In the genomic region with DNA sequence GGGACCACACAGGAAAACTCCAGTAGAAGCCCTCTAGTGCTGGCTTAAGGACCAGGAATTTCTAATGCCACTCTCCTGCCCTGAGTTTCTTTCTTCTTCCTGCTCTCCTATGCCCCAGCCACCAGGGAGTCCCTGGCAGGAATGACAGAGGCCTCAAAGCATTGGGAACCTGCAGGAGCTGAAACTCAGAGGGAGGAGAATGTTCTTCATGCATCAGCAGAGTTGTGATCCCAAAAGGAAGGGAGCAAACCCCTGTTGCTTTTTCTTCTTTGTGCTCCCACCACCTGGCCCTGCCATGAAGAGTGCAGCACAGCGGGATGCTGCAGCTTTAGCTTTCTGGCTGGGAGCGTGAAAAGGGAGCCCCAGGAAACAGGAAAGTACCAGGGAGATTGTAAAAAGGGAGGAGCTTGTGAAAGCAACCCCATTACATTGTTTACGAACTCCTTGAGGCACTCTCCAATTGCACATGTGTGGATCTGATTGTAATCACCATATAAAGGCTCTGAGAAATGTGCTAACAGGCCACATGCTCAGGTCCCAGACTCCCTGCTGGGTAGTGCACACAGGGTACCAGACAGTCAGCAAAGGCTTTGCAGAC, we compare ENCODE assay signal across 12 cellular contexts. TPM values are rescaled to one million over a fixed set of nuclear protein-coding genes. Genes with fewer than 3 reads are reported as not detected.
A peak's percentile ranks its signal among the peaks of the same experiment; 100 is the strongest.
DNase-seq lines count a peak whose midpoint lies in the region; ATAC-seq lines count a peak whose summit lies in the region.
"Had no signal": no experiment of that assay in that cellular context is flagged by ENCODE, and none has a peak within 500 bp of the region (broad histone marks: within the 10 kb centered on the region; RNA-seq: fewer than 3 reads in every experiment).

No MANE protein-coding gene starts in this region.

- H3K27me3 Mint-ChIP-seq in naive thymus-derived CD4-positive, alpha-beta T cell, result peaks cover 0 to 22% (median 0%) of the 10 kb centered on the region in 5 donors

- no peaks in the 10 kb centered on the region for H3K4me1 ChIP-seq in naive thymus-derived CD4-positive, alpha-beta T cell (ENCODE audit: control insufficient read depth in 2 of 2, insufficient read depth in 2 of 2, low read length in 2 of 2)

- no peaks in the 10 kb centered on the region for H3K9me3 ChIP-seq in naive thymus-derived CD4-positive, alpha-beta T cell (ENCODE audit: control insufficient read depth in 2 of 3, low read length in 3 of 3)

- peaks cover 0 to 12% (median 0%) of the 10 kb centered on the region in 5 donors for H3K36me3 Mint-ChIP-seq in naive thymus-derived CD4-positive, alpha-beta T cell

- intact Hi-C loops in naive thymus-derived CD4-positive, alpha-beta T cell (cut with micrococcal nuclease), result no loop called here

- no peak overlapping the region for H3K27ac ChIP-seq in naive thymus-derived CD4-positive, alpha-beta T cell (ENCODE audit: low read depth, low read length)

- H3K4me3 ChIP-seq in naive thymus-derived CD4-positive, alpha-beta T cell (ENCODE audit: low read length), result no peak overlapping the region
- H3K4me3 ChIP-seq: smooth muscle cell had no signal

- POLR2A ChIA-PET in naive thymus-derived CD4-positive, alpha-beta T cell (lab: Charles Lee), result interaction anchor here (1.2 kb wide), 1 partner anchor 13 kb away, joined by 3 read pairs; no protein-coding TSS in a partner anchor

- no peak overlapping the region for H3K27ac Mint-ChIP-seq in naive thymus-derived CD4-positive, alpha-beta T cell
- H3K27ac Mint-ChIP-seq: CD8-positive, alpha-beta memory T cell; T-cell had no signal

- peaks cover 0 to 4% of the 10 kb centered on the region in 2 donors for H3K27me3 ChIP-seq in naive thymus-derived CD4-positive, alpha-beta T cell (ENCODE audit: control insufficient read depth in 2 of 2, insufficient read depth in 2 of 2, low read length in 2 of 2)

- peaks cover 7 to 37% (median 10%) of the 10 kb centered on the region in 7 donors for H3K4me1 Mint-ChIP-seq in naive thymus-derived CD4-positive, alpha-beta T cell

- H3K36me3 ChIP-seq in naive thymus-derived CD4-positive, alpha-beta T cell (ENCODE audit: control insufficient read depth in 2 of 3, insufficient read depth in 3 of 3, low read length in 3 of 3), result no peaks in the 10 kb centered on the region

- no peak overlapping the region for H3K4me3 Mint-ChIP-seq in naive thymus-derived CD4-positive, alpha-beta T cell
- H3K4me3 Mint-ChIP-seq: CD8-positive, alpha-beta memory T cell; T-cell had no signal

- peaks cover 0 to 5% (median 0%) of the 10 kb centered on the region in 11 donors for H3K9me3 Mint-ChIP-seq in naive thymus-derived CD4-positive, alpha-beta T cell
- H3K9me3 Mint-ChIP-seq: T-cell had no signal

- CTCF ChIA-PET in naive thymus-derived CD4-positive, alpha-beta T cell (lab: Charles Lee), result interaction anchor here (1.1 to 1.4 kb wide), 2 partner anchors 9 to 11 kb away, joined by 4 read pairs; no protein-coding TSS in a partner anchor

- ATAC-seq in naive thymus-derived CD4-positive, alpha-beta T cell, result no peak
- ATAC-seq: T-cell had no signal

- DNase-seq in DMS 273 treated with DMSO at 0.1 percent for 48 hours (lab: John Stamatoyannopoulos, UW) (peak; percentile 86), NCI-H1417 treated with DMSO at 0.1 percent for 48 hours (lab: John Stamatoyannopoulos, UW) (peak; percentile 99), SK-N-DZ (ENCODE audit: low spot score) (peak; percentile 47), iPS-NIHi7 (ENCODE audit: extremely low spot score) (peak; percentile 56), NCI-H526 treated with DMSO at 0.1 percent for 48 hours (lab: John Stamatoyannopoulos, UW) (no peak), amniotic stem cell (lab: John Stamatoyannopoulos, UW) (no peak), Ammon's horn (ENCODE audit: low spot score) (no peak)
- DNase-seq in naive thymus-derived CD4-positive, alpha-beta T cell, result no peak
- DNase-seq: activated T-cell treated with anti-CD3 and anti-CD28 coated beads, Interleukin-2, amount 50 U/mL, for 1 hour; CD8-positive, alpha-beta memory T cell; T-cell had no signal

RNA-seq across cellular contexts. Expression of gene FKBP1A, which starts 34.7 kb away (rescaled TPM):
- polyA plus RNA-seq in SK-N-DZ (2014; cell fraction: cytosol; rRNA removed), result 103 and 106 TPM in 2 replicates
- polyA plus RNA-seq in SK-N-DZ (2014; cell fraction: nucleus; rRNA removed), result 74.1 and 89.2 TPM in 2 replicates
- 100 to 1,000 TPM in 2 of 5 experiments, 10 to 100 TPM in 3; 74.5 to 253 (median 93.1) TPM for total RNA-seq in naive thymus-derived CD4-positive, alpha-beta T cell
- 10 to 100 TPM; 46.5 to 46.7 TPM for polyA plus RNA-seq in naive thymus-derived CD4-positive, alpha-beta T cell

RNA-seq across cellular contexts. Expression of gene NSFL1C, which starts 39.1 kb away (rescaled TPM):
- polyA plus RNA-seq in SK-N-DZ (2014; cell fraction: cytosol; rRNA removed), result 19.0 and 20.8 TPM in 2 replicates
- polyA plus RNA-seq in SK-N-DZ (2014; cell fraction: nucleus; rRNA removed), result 30.2 and 45.4 TPM in 2 replicates
- total RNA-seq in naive thymus-derived CD4-positive, alpha-beta T cell, result 10 to 100 TPM; 59.3 to 80.0 (median 64.7) TPM
- 10 to 100 TPM; 80.4 to 81.8 TPM for polyA plus RNA-seq in naive thymus-derived CD4-positive, alpha-beta T cell

Comparison
In these comparisons a context has a peak if more than half of its experiments do, and no peak if none do; other contexts are left out.
1. DNase-seq: peak in DMS 273 treated with DMSO at 0.1 percent for 48 hours (single experiment), NCI-H1417 treated with DMSO at 0.1 percent for 48 hours (single experiment), SK-N-DZ (single experiment) and iPS-NIHi7 (single experiment); none in NCI-H526 treated with DMSO at 0.1 percent for 48 hours (single experiment), naive thymus-derived CD4-positive, alpha-beta T cell (0 of 9), amniotic stem cell (single experiment) and Ammon's horn (single experiment).